Comparison of ENCODE assay signal across 8 cellular contexts in genomic region chr10:97676770-97677581, GRCh38. TPM values are rescaled to one million over a fixed set of nuclear protein-coding genes. Genes with fewer than 3 reads are reported as not detected.
DNase-seq lines count a peak whose midpoint lies in the region; ATAC-seq, FAIRE-seq and TF ChIP-seq lines count a peak whose summit lies in the region.

No MANE protein-coding gene starts in this region.

- peaks cover 30% of the 10 kb centered on the region for H3K36me3 ChIP-seq in SJCRH30
- H3K36me3 ChIP-seq in adipocyte (ENCODE audit: control insufficient read depth, insufficient read depth, low read length, severe bottlenecking), result peaks cover 65% of the 10 kb centered on the region
- peaks cover 59% of the 10 kb centered on the region for H3K36me3 ChIP-seq in left ventricle myocardium inferior

- H3K27ac ChIP-seq in CD4-positive, alpha-beta T cell (ENCODE audit: low read depth, low read length), result no peak overlapping the region
- H3K27ac ChIP-seq in SJCRH30, result no peak overlapping the region
- H3K27ac ChIP-seq in left ventricle myocardium inferior (replicated peaks), result no peak overlapping the region

- no peak overlapping the region for H3K27ac Mint-ChIP-seq in CD4-positive, alpha-beta T cell

- no peak overlapping the region for H3K4me3 Mint-ChIP-seq in CD4-positive, alpha-beta T cell

- no peaks in the 10 kb centered on the region for H3K27me3 ChIP-seq in CD4-positive, alpha-beta T cell (ENCODE audit: control insufficient read depth, insufficient read depth, low read length)
- H3K27me3 ChIP-seq in SJCRH30 (no peaks in the 10 kb centered on the region), adipocyte (replicated peaks; ENCODE audit: control insufficient read depth, insufficient read depth, low read length) (no peaks in the 10 kb centered on the region), left ventricle myocardium inferior (ENCODE audit: low read depth) (no peaks in the 10 kb centered on the region)

- peak; percentile 91 for TF ChIP-seq CTCF in CD4-positive, alpha-beta T cell (IDR thresholded peaks at IDR 0.05)
- peak; percentile 92 for TF ChIP-seq CTCF in left ventricle myocardium inferior (IDR thresholded peaks at IDR 0.05; ENCODE audit: borderline replicate concordance)

- H3K9me3 ChIP-seq in CD4-positive, alpha-beta T cell (ENCODE audit: control insufficient read depth, low read length), result no peaks in the 10 kb centered on the region
- no peaks in the 10 kb centered on the region for H3K9me3 ChIP-seq in SJCRH30 (replicated peaks)
- H3K9me3 ChIP-seq in adipocyte (ENCODE audit: control insufficient read depth, low read length), result no peaks in the 10 kb centered on the region
- no peaks in the 10 kb centered on the region for H3K9me3 ChIP-seq in left ventricle myocardium inferior (replicated peaks)

- H3K9me3 Mint-ChIP-seq in CD4-positive, alpha-beta T cell, result no peaks in the 10 kb centered on the region

- intact Hi-C loops in CD4-positive, alpha-beta T cell (cut with DNase I, micrococcal nuclease), result loop anchor here (1.0 to 10.0 kb wide), 5 partner anchors 24 to 368 kb away; partner anchors contain the start of gene MARVELD1 (in 2 of the 2)
- intact Hi-C loops in left ventricle myocardium inferior (cut with micrococcal nuclease), result no loop called here

- CTCF ChIA-PET in CD4-positive, alpha-beta T cell (lab: Charles Lee), result interaction anchor here (0.8 to 3.3 kb wide), 9 partner anchors 9 to 59 kb away, joined by 3 to 27 read pairs (median 5); partner anchors contain the start of genes AVPI1 and ZFYVE27

- H3K9ac ChIP-seq in adipocyte (ENCODE audit: low read length), result peak overlapping the region; percentile 28

- DNase-seq in CD4-positive, alpha-beta T cell, result peak; percentile 19 to 53 (median 34)
- DNase-seq in GM19238 (ENCODE audit: insufficient read length, low spot score), result peak; percentile 54
- DNase-seq in HTR-8/SVneo (ENCODE audit: insufficient read length, low spot score), result peak; percentile 77
- peak; percentile 35 to 75 for DNase-seq in SJCRH30
- DNase-seq in adipocyte (ENCODE audit: low read depth), result peak; percentile 75
- no peak for DNase-seq in left ventricle myocardium inferior
- peak; percentile 30 for DNase-seq in stimulated activated CD4-positive, alpha-beta T cell treated with anti-CD3 and anti-CD28 coated beads, Interleukin-12 subunit alpha, Interleukin-12 subunit beta, amount 100 ng/mL, for 4 hours

- ATAC-seq in CD4-positive, alpha-beta T cell (ENCODE audit: poor library complexity), result peak; percentile 94
- no peak for ATAC-seq in HG02571 (IDR thresholded peaks at IDR 0.05; ENCODE audit: unreplicated experiment)

- POLR2A ChIA-PET in CD4-positive, alpha-beta T cell (lab: Charles Lee), result interaction anchor here (1.2 to 3.0 kb wide), 2 partner anchors 10 to 60 kb away, joined by 5 to 21 read pairs; partner anchors contain the start of genes AVPI1 and ZFYVE27

- H3K4me3 ChIP-seq in SJCRH30 (no peak overlapping the region), adipocyte (ENCODE audit: low read length) (no peak overlapping the region), left ventricle myocardium inferior (no peak overlapping the region)

- peaks cover 44% of the 10 kb centered on the region for H3K36me3 Mint-ChIP-seq in CD4-positive, alpha-beta T cell (ENCODE audit: low read depth)

- H3K4me1 Mint-ChIP-seq in CD4-positive, alpha-beta T cell (ENCODE audit: low read depth), result no peaks in the 10 kb centered on the region

- H3K27me3 Mint-ChIP-seq in CD4-positive, alpha-beta T cell, result no peaks in the 10 kb centered on the region

- peak; percentile 77 for FAIRE-seq in HTR-8/SVneo (lab: Jason Lieb, UNC)

- H3K4me1 ChIP-seq in SJCRH30 (peaks cover 4% of the 10 kb centered on the region; the same call in 1 of the 2 replicates), adipocyte (ENCODE audit: control insufficient read depth, insufficient read depth, low read length) (peaks cover 19% of the 10 kb centered on the region), left ventricle myocardium inferior (peaks cover 11% of the 10 kb centered on the region)

RNA-seq across cellular contexts. Expression of gene AVPI1, which starts 10.1 kb away (rescaled TPM):
- 10 to 100 TPM; 10.7 to 11.6 TPM for total RNA-seq in CD4-positive, alpha-beta T cell
- total RNA-seq in SJCRH30 (2014; rRNA removed; shearing (Covaris generic)), result 11.2 and 14.4 TPM in 2 replicates
- total RNA-seq in left ventricle myocardium inferior, result 6.7 TPM

RNA-seq across cellular contexts. Expression of gene PI4K2A, which starts 36.5 kb away (rescaled TPM):
- total RNA-seq in CD4-positive, alpha-beta T cell, result 10 to 100 TPM; 26.3 to 27.2 TPM
- 19.4 and 20.1 TPM in 2 replicates for total RNA-seq in SJCRH30 (2014; rRNA removed; shearing (Covaris generic))
- total RNA-seq in left ventricle myocardium inferior, result 12.4 TPM

RNA-seq across cellular contexts. Expression of gene MARVELD1, which starts 36.6 kb away (rescaled TPM):
- under 1 TPM; 0.52 to 0.89 TPM for total RNA-seq in CD4-positive, alpha-beta T cell
- 29.8 and 30.4 TPM in 2 replicates for total RNA-seq in SJCRH30 (2014; rRNA removed; shearing (Covaris generic))
- 6.4 TPM for total RNA-seq in left ventricle myocardium inferior

RNA-seq across cellular contexts. Expression of gene MORN4, which starts 43.7 kb away (rescaled TPM):
- under 1 TPM; 0.36 to 0.39 TPM for total RNA-seq in CD4-positive, alpha-beta T cell
- 1.9 and 2.9 TPM in 2 replicates for total RNA-seq in SJCRH30 (2014; rRNA removed; shearing (Covaris generic))
- 13.9 TPM for total RNA-seq in left ventricle myocardium inferior

RNA-seq across cellular contexts. Expression of gene ZFYVE27, which starts 60.0 kb away (rescaled TPM):
- 10 to 100 TPM; 58.4 to 60.6 TPM for total RNA-seq in CD4-positive, alpha-beta T cell
- total RNA-seq in SJCRH30 (2014; rRNA removed; shearing (Covaris generic)), result 20.7 and 27.1 TPM in 2 replicates
- total RNA-seq in left ventricle myocardium inferior, result 13.2 TPM
